8 cellular contexts compared by ENCODE assay signal in genomic region chr4:140012688-140013087, GRCh38.
A peak's percentile ranks its signal among the peaks of the same experiment; 100 is the strongest.
DNase-seq lines count a peak whose midpoint lies in the region; ATAC-seq, FAIRE-seq and TF ChIP-seq lines count a peak whose summit lies in the region.

No MANE protein-coding gene starts in this region.

- no peak overlapping the region for H3K4me3 ChIP-seq in WERI-Rb-1 (ENCODE audit: low read depth, low read length)

- H3K27me3 ChIP-seq in WERI-Rb-1 (ENCODE audit: insufficient read depth, low read depth, severe bottlenecking), result no peaks in the 10 kb centered on the region

- DNase-seq in AG08396 (ENCODE audit: low spot score) (peak; percentile 68), NCI-H1417 treated with DMSO at 0.1 percent for 48 hours (lab: John Stamatoyannopoulos, UW) (peak; percentile 62), WERI-Rb-1 (peak; percentile 51), T47D (ENCODE audit: low read depth in 1 of 2, low spot score in 1 of 2) (peak; percentile 32 to 75), inferior parietal cortex (ENCODE audit: extremely low spot score) (peak; percentile 75), GM12891 (ENCODE audit: insufficient read length, low spot score) (no peak)
- DNase-seq in stimulated activated CD4-positive, alpha-beta T cell treated with anti-CD3 and anti-CD28 coated beads, Interleukin-1b, Interleukin-23, amount 100 ng/mL, for 24 hours (ENCODE audit: low read depth in 4 of 4, low spot score in 1 of 4), result peak; percentile 7 to 45 (median 26)

- ATAC-seq in GM19324 (IDR thresholded peaks at IDR 0.05; ENCODE audit: low FRiP score, unreplicated experiment), result peak; percentile 48

- no peak for TF ChIP-seq POLR2A in GM12891 (IDR thresholded peaks at IDR 0.05; ENCODE audit: low read depth, low read length)

- peak; percentile 41; the same call in 1 of the 2 replicates for TF ChIP-seq CTCF in WERI-Rb-1 (IDR thresholded peaks at IDR 0.05; ENCODE audit: low read depth, low read length)

- no peak overlapping the region for H3K27ac ChIP-seq in WERI-Rb-1

- in situ Hi-C loops in T47D (cut with HindIII; ENCODE audit: low pct_unique_long_range_greater_than_20kb, low sequenced_read_pairs), result no loop called here

- H3K36me3 ChIP-seq in WERI-Rb-1, result no peaks in the 10 kb centered on the region

- FAIRE-seq in GM12891 (lab: Jason Lieb, UNC), result no peak

- peaks cover 5% of the 10 kb centered on the region for H3K9me3 ChIP-seq in WERI-Rb-1 (ENCODE audit: severe bottlenecking)

TF ChIP-seq in GM12891, 5 proteins besides CTCF, POLR2A, EP300 and RAD21:
- TF ChIP-seq POLR2AphosphoS5 (IDR thresholded peaks at IDR 0.05; ENCODE audit: low read depth, low read length) (no peak), POU2F2 (IDR thresholded peaks at IDR 0.05; ENCODE audit: low read depth, low read length) (no peak), SPI1 (IDR thresholded peaks at IDR 0.05; ENCODE audit: low read depth, low read length) (no peak), TAF1 (IDR thresholded peaks at IDR 0.05; ENCODE audit: low read depth, low read length) (no peak), PAX5 (IDR thresholded peaks at IDR 0.05; ENCODE audit: insufficient read depth, low read length, severe bottlenecking) (no peak)
